In genomic region chr1:201795066-201795465, GRCh38 we compare ENCODE assay signal across 1 cellular context.
TF ChIP-seq lines count a peak whose summit lies in the region.

No MANE protein-coding gene starts in this region.

TF ChIP-seq in HCT116, 20 proteins besides CTCF, POLR2A, EP300 and RAD21 (continued from another document):
- TF ChIP-seq ELF1 (IDR thresholded peaks at IDR 0.05; ENCODE audit: borderline replicate concordance, low read depth) (no peak), FOSL1 (IDR thresholded peaks at IDR 0.05; ENCODE audit: low read depth) (no peak), MAX (IDR thresholded peaks at IDR 0.05) (no peak), JUND (IDR thresholded peaks at IDR 0.05) (no peak), CBX3 (IDR thresholded peaks at IDR 0.05; ENCODE audit: low read depth) (no peak), SP1 (IDR thresholded peaks at IDR 0.05; ENCODE audit: low read depth) (no peak), POLR2AphosphoS5 (IDR thresholded peaks at IDR 0.05; ENCODE audit: low read depth, low read length) (no peak)
